In genomic region chr11:10488121-10488580, GRCh38 we compare ENCODE assay signal across 9 cellular contexts. TPM values are rescaled to one million over a fixed set of nuclear protein-coding genes. Genes with fewer than 3 reads are reported as not detected.
A peak's percentile ranks its signal among the peaks of the same experiment; 100 is the strongest.
DNase-seq lines count a peak whose midpoint lies in the region; ATAC-seq and TF ChIP-seq lines count a peak whose summit lies in the region.
"Had no signal": no experiment of that assay in that cellular context is flagged by ENCODE, and none has a peak within 500 bp of the region (broad histone marks: within the 10 kb centered on the region; RNA-seq: fewer than 3 reads in every experiment).

No MANE protein-coding gene starts in this region.

- no peak for ATAC-seq in sciatic nerve

- H3K4me2 ChIP-seq in neuronal stem cell (ENCODE audit: insufficient read depth, low read length, poor library complexity, severe bottlenecking): no peak overlapping the region

- H3K4me3 ChIP-seq in choroid plexus epithelial cell (ENCODE audit: low read depth, low read length): no peak overlapping the region
- H3K4me3 ChIP-seq in neuronal stem cell (ENCODE audit: low read length in 2 of 2): no peak overlapping the region

- no peak overlapping the region for H2AK5ac ChIP-seq in neuronal stem cell (ENCODE audit: low read depth, low read length)

- no peak overlapping the region for H3K23ac ChIP-seq in neuronal stem cell (ENCODE audit: low read depth, low read length, poor library complexity)

- H2AFZ ChIP-seq in neuronal stem cell (ENCODE audit: low read length): peak overlapping the region; percentile 36

- no peaks in the 10 kb centered on the region for H3K9me3 ChIP-seq in neuronal stem cell (replicated peaks in 1 of 2; ENCODE audit: control insufficient read depth in 2 of 2, insufficient read depth in 1 of 2, low read depth in 1 of 2, low read length in 2 of 2)

- no peak overlapping the region for H4K91ac ChIP-seq in neuronal stem cell (ENCODE audit: low read depth, low read length, poor library complexity)

- H3K4me3 Mint-ChIP-seq in IgD-negative memory B cell: peak overlapping the region in 3 of 4 donors; percentile 13 to 25 (median 21)

- WGBS in neuronal stem cell (ENCODE audit: extremely low coverage in 2 of 2, insufficient read length in 2 of 2, insufficient replicate concordance in 1 of 2), 2 donors: no CpG with 5 or more reads among the region's 10 CpGs

- H3K9me3 Mint-ChIP-seq in IgD-negative memory B cell: no peaks in the 10 kb centered on the region

- H2BK12ac ChIP-seq in neuronal stem cell (ENCODE audit: low read length): no peak overlapping the region

- peaks cover 6% of the 10 kb centered on the region for H3K36me3 Mint-ChIP-seq in IgD-negative memory B cell

- H4K8ac ChIP-seq in neuronal stem cell (ENCODE audit: low read depth, low read length): no peak overlapping the region

- no peak overlapping the region for H2BK5ac ChIP-seq in neuronal stem cell (ENCODE audit: low read length)

- intact Hi-C loops in sciatic nerve (cut with DNase I): no loop called here

- no peak overlapping the region for H3K27ac ChIP-seq in neuronal stem cell (replicated peaks; ENCODE audit: low read length)

- DNase-seq in Daoy (ENCODE audit: low read depth): peak; percentile 37
- peak; percentile 2 for DNase-seq in choroid plexus epithelial cell (ENCODE audit: low read depth)
- DNase-seq in neuronal stem cell (ENCODE audit: low spot score): no peak
- no peak for DNase-seq in NCI-H1092 (lab: John Stamatoyannopoulos, UW)
- DNase-seq in NCI-H2171 (lab: John Stamatoyannopoulos, UW): no peak
- no peak for DNase-seq in SKM-1 treated with dmso at 0.1 percent for 144 hours (lab: John Stamatoyannopoulos, UW; ENCODE audit: unreplicated experiment)
- DNase-seq in sciatic nerve (ENCODE audit: low spot score): no peak
- DNase-seq: NCI-H82 had no signal

- H3K36me3 ChIP-seq in neuronal stem cell (replicated peaks in 1 of 2; ENCODE audit: control insufficient read depth in 2 of 2, insufficient read depth in 2 of 2, low read length in 2 of 2): no peaks in the 10 kb centered on the region

- H3K27me3 Mint-ChIP-seq in IgD-negative memory B cell: no peaks in the 10 kb centered on the region

- peaks cover 8 to 13% of the 10 kb centered on the region in 2 donors for H3K4me1 ChIP-seq in neuronal stem cell (ENCODE audit: control insufficient read depth in 2 of 2, insufficient read depth in 1 of 2, low read depth in 1 of 2, low read length in 2 of 2)

- peaks cover 10 to 28% (median 26%) of the 10 kb centered on the region in 3 donors for H3K4me1 Mint-ChIP-seq in IgD-negative memory B cell

- H3K79me1 ChIP-seq in neuronal stem cell (ENCODE audit: low read depth, low read length): no peaks in the 10 kb centered on the region

- H3K27ac Mint-ChIP-seq in IgD-negative memory B cell: peak overlapping the region; percentile 93 to 99 (median 98)

- H3K18ac ChIP-seq in neuronal stem cell (ENCODE audit: low read length): no peak overlapping the region

- H2BK120ac ChIP-seq in neuronal stem cell (ENCODE audit: low read depth, low read length): no peak overlapping the region

- TF ChIP-seq CTCF in choroid plexus epithelial cell (conservative IDR thresholded peaks at IDR 0.05; ENCODE audit: low read depth, low read length): no peak

- H3K14ac ChIP-seq in neuronal stem cell (ENCODE audit: low read length): peak overlapping the region; percentile 26

- H2BK15ac ChIP-seq in neuronal stem cell (ENCODE audit: low read length): peak overlapping the region; percentile 2

- H3K27me3 ChIP-seq in neuronal stem cell (ENCODE audit: control insufficient read depth in 3 of 3, insufficient read depth in 3 of 3, low read depth in 1 of 3, low read length in 3 of 3): no peaks in the 10 kb centered on the region

- H3K4ac ChIP-seq in neuronal stem cell (ENCODE audit: low read length): no peak overlapping the region

- no peak overlapping the region for H3K9ac ChIP-seq in neuronal stem cell (ENCODE audit: low read depth, low read length, poor library complexity)

RNA-seq across cellular contexts. Expression of gene AMPD3, which starts 33.1 kb away (rescaled TPM):
- total RNA-seq in Daoy (2014; rRNA removed; shearing (Covaris generic)): 1.3 and 2.0 TPM in 2 replicates
- polyA plus RNA-seq in IgD-negative memory B cell: 30.7 TPM
- 0.99 TPM for polyA plus RNA-seq in neuronal stem cell (2013, experiment 1 of 2)
- 1.2 TPM for polyA plus RNA-seq in neuronal stem cell (2013, experiment 2 of 2)
- 9.1 TPM for total RNA-seq in sciatic nerve

RNA-seq across cellular contexts. Expression of gene RNF141, which starts 52.8 kb away (rescaled TPM):
- total RNA-seq in Daoy (2014; rRNA removed; shearing (Covaris generic)): 11.5 and 27.4 TPM in 2 replicates
- 73.6 TPM for polyA plus RNA-seq in IgD-negative memory B cell
- polyA plus RNA-seq in neuronal stem cell (2013, experiment 1 of 2): 27.1 TPM
- polyA plus RNA-seq in neuronal stem cell (2013, experiment 2 of 2): 26.4 TPM
- 84.7 TPM for total RNA-seq in sciatic nerve

Comparison
In these comparisons a context has a peak if more than half of its experiments do, and no peak if none do; other contexts are left out.
1. DNase-seq: peak in Daoy (single experiment) and choroid plexus epithelial cell (single experiment); none in neuronal stem cell (single experiment), NCI-H1092 (single experiment), NCI-H2171 (single experiment), SKM-1 treated with dmso at 0.1 percent for 144 hours (single experiment) and sciatic nerve (single experiment).